In genomic region chr17:61150686-61151299, GRCh38 we compare ENCODE assay signal across 1 cellular context.
A peak's percentile ranks its signal among the peaks of the same experiment; 100 is the strongest.
TF ChIP-seq lines count a peak whose summit lies in the region.

No MANE protein-coding gene starts in this region.

TF ChIP-seq in GM12878, 131 proteins besides CTCF, POLR2A, EP300 and RAD21:
- TF ChIP-seq, protein P1, sequence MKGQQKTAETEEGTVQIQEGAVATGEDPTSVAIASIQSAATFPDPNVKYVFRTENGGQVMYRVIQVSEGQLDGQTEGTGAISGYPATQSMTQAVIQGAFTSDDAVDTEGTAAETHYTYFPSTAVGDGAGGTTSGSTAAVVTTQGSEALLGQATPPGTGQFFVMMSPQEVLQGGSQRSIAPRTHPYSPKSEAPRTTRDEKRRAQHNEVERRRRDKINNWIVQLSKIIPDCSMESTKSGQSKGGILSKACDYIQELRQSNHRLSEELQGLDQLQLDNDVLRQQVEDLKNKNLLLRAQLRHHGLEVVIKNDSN (IDR thresholded peaks at IDR 0.05; ENCODE audit: borderline replicate concordance, extremely low read length, insufficient read depth, low read depth, low read length) = no peak
- TF ChIP-seq, protein P2, sequence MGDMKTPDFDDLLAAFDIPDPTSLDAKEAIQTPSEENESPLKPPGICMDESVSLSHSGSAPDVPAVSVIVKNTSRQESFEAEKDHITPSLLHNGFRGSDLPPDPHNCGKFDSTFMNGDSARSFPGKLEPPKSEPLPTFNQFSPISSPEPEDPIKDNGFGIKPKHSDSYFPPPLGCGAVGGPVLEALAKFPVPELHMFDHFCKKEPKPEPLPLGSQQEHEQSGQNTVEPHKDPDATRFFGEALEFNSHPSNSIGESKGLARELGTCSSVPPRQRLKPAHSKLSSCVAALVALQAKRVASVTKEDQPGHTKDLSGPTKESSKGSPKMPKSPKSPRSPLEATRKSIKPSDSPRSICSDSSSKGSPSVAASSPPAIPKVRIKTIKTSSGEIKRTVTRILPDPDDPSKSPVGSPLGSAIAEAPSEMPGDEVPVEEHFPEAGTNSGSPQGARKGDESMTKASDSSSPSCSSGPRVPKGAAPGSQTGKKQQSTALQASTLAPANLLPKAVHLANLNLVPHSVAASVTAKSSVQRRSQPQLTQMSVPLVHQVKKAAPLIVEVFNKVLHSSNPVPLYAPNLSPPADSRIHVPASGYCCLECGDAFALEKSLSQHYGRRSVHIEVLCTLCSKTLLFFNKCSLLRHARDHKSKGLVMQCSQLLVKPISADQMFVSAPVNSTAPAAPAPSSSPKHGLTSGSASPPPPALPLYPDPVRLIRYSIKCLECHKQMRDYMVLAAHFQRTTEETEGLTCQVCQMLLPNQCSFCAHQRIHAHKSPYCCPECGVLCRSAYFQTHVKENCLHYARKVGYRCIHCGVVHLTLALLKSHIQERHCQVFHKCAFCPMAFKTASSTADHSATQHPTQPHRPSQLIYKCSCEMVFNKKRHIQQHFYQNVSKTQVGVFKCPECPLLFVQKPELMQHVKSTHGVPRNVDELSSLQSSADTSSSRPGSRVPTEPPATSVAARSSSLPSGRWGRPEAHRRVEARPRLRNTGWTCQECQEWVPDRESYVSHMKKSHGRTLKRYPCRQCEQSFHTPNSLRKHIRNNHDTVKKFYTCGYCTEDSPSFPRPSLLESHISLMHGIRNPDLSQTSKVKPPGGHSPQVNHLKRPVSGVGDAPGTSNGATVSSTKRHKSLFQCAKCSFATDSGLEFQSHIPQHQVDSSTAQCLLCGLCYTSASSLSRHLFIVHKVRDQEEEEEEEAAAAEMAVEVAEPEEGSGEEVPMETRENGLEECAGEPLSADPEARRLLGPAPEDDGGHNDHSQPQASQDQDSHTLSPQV (IDR thresholded peaks at IDR 0.05) = no peak
- no peak for TF ChIP-seq BCL11A (IDR thresholded peaks at IDR 0.05; ENCODE audit: low read depth, low read length)
- peak; percentile 35 for TF ChIP-seq DPF2 (IDR thresholded peaks at IDR 0.05)
- TF ChIP-seq ZNF622 (IDR thresholded peaks at IDR 0.05) = no peak
- TF ChIP-seq, protein P3, sequence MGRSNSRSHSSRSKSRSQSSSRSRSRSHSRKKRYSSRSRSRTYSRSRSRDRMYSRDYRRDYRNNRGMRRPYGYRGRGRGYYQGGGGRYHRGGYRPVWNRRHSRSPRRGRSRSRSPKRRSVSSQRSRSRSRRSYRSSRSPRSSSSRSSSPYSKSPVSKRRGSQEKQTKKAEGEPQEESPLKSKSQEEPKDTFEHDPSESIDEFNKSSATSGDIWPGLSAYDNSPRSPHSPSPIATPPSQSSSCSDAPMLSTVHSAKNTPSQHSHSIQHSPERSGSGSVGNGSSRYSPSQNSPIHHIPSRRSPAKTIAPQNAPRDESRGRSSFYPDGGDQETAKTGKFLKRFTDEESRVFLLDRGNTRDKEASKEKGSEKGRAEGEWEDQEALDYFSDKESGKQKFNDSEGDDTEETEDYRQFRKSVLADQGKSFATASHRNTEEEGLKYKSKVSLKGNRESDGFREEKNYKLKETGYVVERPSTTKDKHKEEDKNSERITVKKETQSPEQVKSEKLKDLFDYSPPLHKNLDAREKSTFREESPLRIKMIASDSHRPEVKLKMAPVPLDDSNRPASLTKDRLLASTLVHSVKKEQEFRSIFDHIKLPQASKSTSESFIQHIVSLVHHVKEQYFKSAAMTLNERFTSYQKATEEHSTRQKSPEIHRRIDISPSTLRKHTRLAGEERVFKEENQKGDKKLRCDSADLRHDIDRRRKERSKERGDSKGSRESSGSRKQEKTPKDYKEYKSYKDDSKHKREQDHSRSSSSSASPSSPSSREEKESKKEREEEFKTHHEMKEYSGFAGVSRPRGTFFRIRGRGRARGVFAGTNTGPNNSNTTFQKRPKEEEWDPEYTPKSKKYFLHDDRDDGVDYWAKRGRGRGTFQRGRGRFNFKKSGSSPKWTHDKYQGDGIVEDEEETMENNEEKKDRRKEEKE (IDR thresholded peaks at IDR 0.05) = no peak
- TF ChIP-seq MEF2B (IDR thresholded peaks at IDR 0.05; ENCODE audit: partially characterized antibody, poor library complexity, severe bottlenecking) = no peak
- TF ChIP-seq MYB (IDR thresholded peaks at IDR 0.05; ENCODE audit: borderline replicate concordance, low read depth, low read length) = no peak
- TF ChIP-seq ZZZ3 (IDR thresholded peaks at IDR 0.05; ENCODE audit: control insufficient read depth, insufficient read length, low read depth) = no peak
- no peak for TF ChIP-seq PRDM15 (CRISPR knock-in tag; IDR thresholded peaks at IDR 0.05)
- TF ChIP-seq FOXM1 (IDR thresholded peaks at IDR 0.05; ENCODE audit: low read depth, low read length) = 0 out of 2 replicates have a peak, but pooled peaks have one; percentile 12
- TF ChIP-seq, protein P4, sequence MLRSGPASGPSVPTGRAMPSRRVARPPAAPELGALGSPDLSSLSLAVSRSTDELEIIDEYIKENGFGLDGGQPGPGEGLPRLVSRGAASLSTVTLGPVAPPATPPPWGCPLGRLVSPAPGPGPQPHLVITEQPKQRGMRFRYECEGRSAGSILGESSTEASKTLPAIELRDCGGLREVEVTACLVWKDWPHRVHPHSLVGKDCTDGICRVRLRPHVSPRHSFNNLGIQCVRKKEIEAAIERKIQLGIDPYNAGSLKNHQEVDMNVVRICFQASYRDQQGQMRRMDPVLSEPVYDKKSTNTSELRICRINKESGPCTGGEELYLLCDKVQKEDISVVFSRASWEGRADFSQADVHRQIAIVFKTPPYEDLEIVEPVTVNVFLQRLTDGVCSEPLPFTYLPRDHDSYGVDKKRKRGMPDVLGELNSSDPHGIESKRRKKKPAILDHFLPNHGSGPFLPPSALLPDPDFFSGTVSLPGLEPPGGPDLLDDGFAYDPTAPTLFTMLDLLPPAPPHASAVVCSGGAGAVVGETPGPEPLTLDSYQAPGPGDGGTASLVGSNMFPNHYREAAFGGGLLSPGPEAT (IDR thresholded peaks at IDR 0.05; ENCODE audit: low read depth) = no peak
- no peak for TF ChIP-seq SMARCA5 (IDR thresholded peaks at IDR 0.05)
- no peak for TF ChIP-seq SIN3A (IDR thresholded peaks at IDR 0.05; ENCODE audit: low read depth, low read length)
- no peak for TF ChIP-seq SKIL (IDR thresholded peaks at IDR 0.05; ENCODE audit: low read depth, poor library complexity, severe bottlenecking)
- no peak for TF ChIP-seq POLR2AphosphoS5 (IDR thresholded peaks at IDR 0.05; ENCODE audit: low read length)
- TF ChIP-seq CBFB (IDR thresholded peaks at IDR 0.05; ENCODE audit: low read depth) = 0 out of 2 replicates have a peak, but pooled peaks have one; percentile 18
- peak; percentile 67 to 80 for TF ChIP-seq IKZF2 (IDR thresholded peaks at IDR 0.05)
- no peak for TF ChIP-seq NRF1 (conservative IDR thresholded peaks at IDR 0.05; ENCODE audit: low read depth, low read length)
- TF ChIP-seq POLR2AphosphoS2 (IDR thresholded peaks at IDR 0.05; ENCODE audit: low read depth, low read length) = no peak
- no peak for TF ChIP-seq MTA2 (IDR thresholded peaks at IDR 0.05; ENCODE audit: low read depth)
- no peak for TF ChIP-seq TCF3 (IDR thresholded peaks at IDR 0.05; ENCODE audit: borderline replicate concordance, insufficient read depth, low read depth, low read length)
- TF ChIP-seq ZBED1 (IDR thresholded peaks at IDR 0.05; ENCODE audit: borderline replicate concordance) = no peak
- no peak for TF ChIP-seq STAT3 (IDR thresholded peaks at IDR 0.05; ENCODE audit: low read depth, low read length)
- TF ChIP-seq RBBP5 (conservative IDR thresholded peaks at IDR 0.05) = no peak
- no peak for TF ChIP-seq PML (IDR thresholded peaks at IDR 0.05; ENCODE audit: low read length)
- 0 out of 2 replicates have a peak, but pooled peaks have one; percentile 24 for TF ChIP-seq NR2F1 (conservative IDR thresholded peaks at IDR 0.05)
- peak; percentile 26; the same call in 1 of the 2 replicates for TF ChIP-seq IRF4 (IDR thresholded peaks at IDR 0.05; ENCODE audit: low read depth, low read length)
- TF ChIP-seq IKZF1 (conservative IDR thresholded peaks at IDR 0.05) = peak; percentile 67
- no peak for TF ChIP-seq NKRF (conservative IDR thresholded peaks at IDR 0.05)
- peak; percentile 92 for TF ChIP-seq EED (IDR thresholded peaks at IDR 0.05; ENCODE audit: low read depth)
- peak; percentile 85 for TF ChIP-seq JUNB (IDR thresholded peaks at IDR 0.05)
- peak in 1 of 2 experiments; percentile 33; a peak in 1 of 4 replicates for TF ChIP-seq ETV6 (conservative IDR thresholded peaks at IDR 0.05 in 1 of 2, IDR thresholded peaks at IDR 0.05 in 1 of 2; ENCODE audit: borderline replicate concordance in 1 of 2, low read depth in 1 of 2)
- peak; percentile 69; the same call in 1 of the 2 replicates for TF ChIP-seq NFIC (IDR thresholded peaks at IDR 0.05; ENCODE audit: low read depth, low read length)
- no peak for TF ChIP-seq RELA (IDR thresholded peaks at IDR 0.05; ENCODE audit: borderline replicate concordance, partially characterized antibody)
- peak; percentile 82 for TF ChIP-seq RUNX3 (IDR thresholded peaks at IDR 0.05; ENCODE audit: low read length)
- TF ChIP-seq JUND (IDR thresholded peaks at IDR 0.05; ENCODE audit: low read depth, low read length) = no peak
- TF ChIP-seq CREM (IDR thresholded peaks at IDR 0.05; ENCODE audit: low read depth) = 0 out of 2 replicates have a peak, but pooled peaks have one; percentile 23
- no peak for TF ChIP-seq ZNF274 (IDR thresholded peaks at IDR 0.05; ENCODE audit: insufficient read depth, insufficient read length)
- no peak for TF ChIP-seq ATF7 (IDR thresholded peaks at IDR 0.05; ENCODE audit: low read depth)
- TF ChIP-seq ZNF384 (IDR thresholded peaks at IDR 0.05; ENCODE audit: borderline replicate concordance, low read depth, low read length) = no peak
- no peak for TF ChIP-seq TCF7 (IDR thresholded peaks at IDR 0.05; ENCODE audit: borderline replicate concordance)
- TF ChIP-seq SPI1 (IDR thresholded peaks at IDR 0.05; ENCODE audit: borderline replicate concordance, insufficient read depth, low read depth, low read length) = no peak
- TF ChIP-seq FOXK2 (IDR thresholded peaks at IDR 0.05) = no peak
- no peak for TF ChIP-seq MLLT1 (IDR thresholded peaks at IDR 0.05)
